Comparison of ENCODE assay signal across 12 cellular contexts in genomic region chr21:42198949-42199348, GRCh38. TPM values are rescaled to one million over a fixed set of nuclear protein-coding genes. Genes with fewer than 3 reads are reported as not detected.
DNase-seq lines count a peak whose midpoint lies in the region; ATAC-seq and TF ChIP-seq lines count a peak whose summit lies in the region.
"Had no signal": no experiment of that assay in that cellular context is flagged by ENCODE, and none has a peak within 500 bp of the region (broad histone marks: within the 10 kb centered on the region; RNA-seq: fewer than 3 reads in every experiment).

No MANE protein-coding gene starts in this region.

- H3K9ac ChIP-seq in GM23248 = no peak overlapping the region

- H3K27me3 Mint-ChIP-seq in dendritic cell treated with granulocyte-macrophage colony-stimulating factor and Interleukin-4, amounts not matched to agents 40 ng/mL and 50 ng/mL, for 4 days = peaks cover 4% of the 10 kb centered on the region

- H3K4me1 Mint-ChIP-seq in dendritic cell treated with granulocyte-macrophage colony-stimulating factor and Interleukin-4, amounts not matched to agents 40 ng/mL and 50 ng/mL, for 4 days (ENCODE audit: low read depth) = peaks cover 63% of the 10 kb centered on the region

- DNase-seq in GM23248 (no peak), SJSA1 (ENCODE audit: low read depth in 1 of 2, low spot score in 2 of 2) (peak in 1 of 2 experiments; percentile 10), renal cortical epithelial cell (ENCODE audit: low read depth) (peak; percentile 36), right atrium auricular region (ENCODE audit: low spot score) (no peak), NCI-H226 (no peak)
- DNase-seq: DND-41, endodermal cell, NCI-H345, nucleus accumbens had no signal

- no peak for ATAC-seq in GM21360 (IDR thresholded peaks at IDR 0.05; ENCODE audit: unreplicated experiment)
- no peak for ATAC-seq in GM21447 (IDR thresholded peaks at IDR 0.05; ENCODE audit: unreplicated experiment)

- H3K27me3 ChIP-seq in GM23248 (replicated peaks; ENCODE audit: insufficient read depth) (peaks cover 8% of the 10 kb centered on the region), SJSA1 (replicated peaks) (no peaks in the 10 kb centered on the region; the same call in 1 of the 2 replicates), right atrium auricular region (no peaks in the 10 kb centered on the region)

- no peak overlapping the region for H3K4me3 Mint-ChIP-seq in dendritic cell treated with granulocyte-macrophage colony-stimulating factor and Interleukin-4, amounts not matched to agents 40 ng/mL and 50 ng/mL, for 4 days
- H3K4me3 Mint-ChIP-seq: endodermal cell had no signal

- 0 out of 2 replicates have a peak, but pooled peaks cover 7% of the 10 kb centered on the region for H3F3A ChIP-seq in GM23248 (ENCODE audit: insufficient read depth)

- peak overlapping the region; percentile 37 for H3K27ac Mint-ChIP-seq in dendritic cell treated with granulocyte-macrophage colony-stimulating factor and Interleukin-4, amounts not matched to agents 40 ng/mL and 50 ng/mL, for 4 days
- H3K27ac Mint-ChIP-seq: endodermal cell had no signal

- H4K20me1 ChIP-seq in GM23248 (ENCODE audit: insufficient read depth) = no peaks in the 10 kb centered on the region

- H3K9me2 ChIP-seq in GM23248 (ENCODE audit: insufficient read depth) = no peaks in the 10 kb centered on the region

- no peaks in the 10 kb centered on the region for H3K9me3 Mint-ChIP-seq in dendritic cell treated with granulocyte-macrophage colony-stimulating factor and Interleukin-4, amounts not matched to agents 40 ng/mL and 50 ng/mL, for 4 days

- no peak overlapping the region for H2AFZ ChIP-seq in GM23248

- peak overlapping the region; percentile 52 for H3K4me2 ChIP-seq in GM23248 (ENCODE audit: unreplicated experiment)

- WGBS in GM23248 (ENCODE audit: low coverage in 1 of 2, low lambda C conversion rate in 2 of 2, missing lambda C conversion rate in 2 of 2), 2 experiments = 4 to 11% methylated on average over 2 of the region's 2 CpGs

- intact Hi-C loops in dendritic cell treated with granulocyte-macrophage colony-stimulating factor and Interleukin-4, amounts not matched to agents 40 ng/mL and 50 ng/mL, for 4 days (cut with micrococcal nuclease) = loop anchor here (5.0 kb wide), 1 partner anchor 37 kb away; no protein-coding TSS in a partner anchor

- no peaks in the 10 kb centered on the region for H3K36me3 ChIP-seq in GM23248 (ENCODE audit: low read depth)
- no peaks in the 10 kb centered on the region for H3K36me3 ChIP-seq in SJSA1
- H3K36me3 ChIP-seq in right atrium auricular region = no peaks in the 10 kb centered on the region

- no peak for TF ChIP-seq CTCF in right atrium auricular region (IDR thresholded peaks at IDR 0.05)

- H3K4me3 ChIP-seq in GM23248 (no peak overlapping the region), SJSA1 (no peak overlapping the region), right atrium auricular region (no peak overlapping the region)

- H3K4me1 ChIP-seq in GM23248 (ENCODE audit: insufficient read depth) (peaks cover 21% of the 10 kb centered on the region), SJSA1 (replicated peaks) (peaks cover 17% of the 10 kb centered on the region), right atrium auricular region (peaks cover 0 to 12% of the 10 kb centered on the region in 2 donors)

- no peaks in the 10 kb centered on the region for H3K36me3 Mint-ChIP-seq in dendritic cell treated with granulocyte-macrophage colony-stimulating factor and Interleukin-4, amounts not matched to agents 40 ng/mL and 50 ng/mL, for 4 days (ENCODE audit: low read depth)

- no peaks in the 10 kb centered on the region for H3K79me2 ChIP-seq in GM23248 (ENCODE audit: insufficient read depth)

- H3K9me3 ChIP-seq in GM23248 (ENCODE audit: low read depth) (no peaks in the 10 kb centered on the region), SJSA1 (replicated peaks) (no peaks in the 10 kb centered on the region), right atrium auricular region (no peaks in the 10 kb centered on the region)

- in situ Hi-C loops in GM23248 (cut with MboI) = no loop called here

- H3K27ac ChIP-seq in GM23248 (no peak overlapping the region), SJSA1 (peak overlapping the region; percentile 18; the same call in 1 of the 2 replicates), right atrium auricular region (peak overlapping the region in 1 of 2 donors; percentile 16)

RNA-seq across cellular contexts. Expression of gene ABCG1, which starts 20.0 kb away (rescaled TPM):
- total RNA-seq in GM23248 (2014; rRNA removed; shearing (Covaris generic)) = not detected in 2 replicates
- polyA plus RNA-seq in GM23248 (2016; fragmentation: Nextera tagmentation; extraction: Ambion mirVana) = 0.08 TPM in 1 of 2 replicates, not detected in the other
- total RNA-seq in SJSA1 (2014; rRNA removed; shearing (Covaris generic)) = 4.5 and 11.5 TPM in 2 replicates
- total RNA-seq in renal cortical epithelial cell (0.52 and 0.85 TPM in 2 replicates), right atrium auricular region (10 to 100 TPM in 1 of 2 donors, 1 to 10 TPM in 1; 7.9 to 12.3 TPM)
